In genomic region chr3:17964113-17964512, GRCh38 we compare ENCODE assay signal across 32 cellular contexts.
DNase-seq lines count a peak whose midpoint lies in the region; ATAC-seq, FAIRE-seq and TF ChIP-seq lines count a peak whose summit lies in the region.
"Had no signal": no experiment of that assay in that cellular context is flagged by ENCODE, and none has a peak within 500 bp of the region (broad histone marks: within the 10 kb centered on the region; RNA-seq: fewer than 3 reads in every experiment).

No MANE protein-coding gene starts in this region.

- H3K36me3 Mint-ChIP-seq in MCF 10A (ENCODE audit: insufficient read depth, unreplicated experiment), result no peaks in the 10 kb centered on the region
- H3K36me3 Mint-ChIP-seq: type B pancreatic cell had no signal

- intact Hi-C loops in GM12878 (cut with micrococcal nuclease; ENCODE audit: unreplicated experiment) (no loop called here), MCF 10A (cut with micrococcal nuclease) (no loop called here)

- H3K9ac ChIP-seq in DND-41 (ENCODE audit: low read depth, low read length), result peak overlapping the region; percentile 56
- H3K9ac ChIP-seq in Karpas-422 (ENCODE audit: low read length), result no peak overlapping the region
- no peak overlapping the region for H3K9ac ChIP-seq in GM12878 (ENCODE audit: control insufficient read depth, insufficient read depth, low read length)

- peak; percentile 52 for FAIRE-seq in GM12878 (lab: Jason Lieb, UNC)
- FAIRE-seq: endothelial cell of umbilical vein, GM19239 had no signal

- H3K27me3 ChIP-seq in DND-41 (ENCODE audit: insufficient read depth, low read length, poor library complexity), result no peaks in the 10 kb centered on the region
- no peaks in the 10 kb centered on the region for H3K27me3 ChIP-seq in Karpas-422 (ENCODE audit: low read length)
- H3K27me3 ChIP-seq in GM12878 (replicated peaks in 1 of 2; ENCODE audit: control insufficient read depth in 2 of 2, insufficient read depth in 2 of 2, low read length in 1 of 2), result no peaks in the 10 kb centered on the region; a peak in 1 of 4 replicates
- H3K27me3 ChIP-seq: MG63, SJSA1, stomach had no signal

- H3K27ac ChIP-seq in DND-41 (ENCODE audit: low read length) (peak overlapping the region; percentile 98), Karpas-422 (ENCODE audit: low read length) (no peak overlapping the region), GM12878 (ENCODE audit: control insufficient read depth, insufficient read depth) (no peak overlapping the region)
- H3K27ac ChIP-seq: PC-9, SJSA1, stomach, VCaP had no signal

- H3K9me3 Mint-ChIP-seq in MCF 10A (ENCODE audit: unreplicated experiment), result no peaks in the 10 kb centered on the region
- H3K9me3 Mint-ChIP-seq: GM23338, type B pancreatic cell had no signal

- H3K4me1 Mint-ChIP-seq in MCF 10A (ENCODE audit: insufficient read depth, unreplicated experiment), result no peaks in the 10 kb centered on the region
- H3K4me1 Mint-ChIP-seq: T-helper 17 cell had no signal

- H3K79me2 ChIP-seq in DND-41 (ENCODE audit: insufficient read depth, low read length) (no peaks in the 10 kb centered on the region), Karpas-422 (ENCODE audit: low read length) (no peaks in the 10 kb centered on the region), GM12878 (ENCODE audit: control insufficient read depth, insufficient read depth, low read length) (no peaks in the 10 kb centered on the region)

- ATAC-seq in DND-41 (ENCODE audit: insufficient read depth, low read depth), result peak; percentile 97
- no peak for ATAC-seq in GM12878
- ATAC-seq in GM21367 (IDR thresholded peaks at IDR 0.05; ENCODE audit: unreplicated experiment), result no peak
- ATAC-seq: GM23338, left cardiac atrium, T-helper 17 cell had no signal

- H3K4me3 ChIP-seq in DND-41 (ENCODE audit: low read depth in 1 of 2, low read length in 2 of 2) (no peak overlapping the region), Karpas-422 (ENCODE audit: low read length) (no peak overlapping the region), GM12878 (no peak overlapping the region)
- H3K4me3 ChIP-seq: GM23338, MG63, PC-9, SJSA1, smooth muscle cell, stomach had no signal

- BruUV-seq in GM12878 (replicated peaks; lab: Mats Ljungman, UMichigan) (no TSS peak), MCF 10A (replicated peaks; lab: Mats Ljungman, UMichigan) (no TSS peak)

- no peak for TF ChIP-seq POLR2A in GM12878 (IDR thresholded peaks at IDR 0.05; ENCODE audit: low read depth, low read length)

- TF ChIP-seq EP300 in GM12878 (IDR thresholded peaks at IDR 0.05; ENCODE audit: borderline replicate concordance in 1 of 2, control insufficient read depth in 1 of 2, low read depth in 2 of 2, low read length in 2 of 2), result no peak

- H3K4me2 ChIP-seq in DND-41 (ENCODE audit: insufficient read depth, low read length) (peak overlapping the region; percentile 8), Karpas-422 (ENCODE audit: low read depth, low read length, poor library complexity, severe bottlenecking) (no peak overlapping the region), GM12878 (ENCODE audit: control insufficient read depth, insufficient read depth) (no peak overlapping the region)
- H3K4me2 ChIP-seq: GM23338, PC-9, smooth muscle cell had no signal

- no peaks in the 10 kb centered on the region for H3K27me3 Mint-ChIP-seq in MCF 10A (ENCODE audit: insufficient read depth, unreplicated experiment)
- H3K27me3 Mint-ChIP-seq: type B pancreatic cell had no signal

- no peak for TF ChIP-seq RAD21 in GM12878 (IDR thresholded peaks at IDR 0.05; ENCODE audit: insufficient read depth, low read depth, low read length)

- in situ Hi-C loops in GM12878 (cut with MboI), result no loop called here

- SMC1A ChIA-PET in GM12878 (lab: Charles Lee; ENCODE audit: uncharacterized antibody, unreplicated experiment), result no interaction called here

- POLR2A ChIA-PET in GM12878 (lab: Charles Lee) (no interaction called here), MCF 10A (lab: Yijun Ruan, JAX) (no interaction called here)

- DNase-seq in DND-41, result peak; percentile 74
- peak; percentile 31 for DNase-seq in Karpas-422
- DNase-seq in OCI-M1 (lab: John Stamatoyannopoulos, UW), result peak; percentile 36
- DNase-seq in GM12878 (ENCODE audit: low read depth, low spot score), result no peak
- DNase-seq in glomerular visceral epithelial cell (ENCODE audit: extremely low spot score), result no peak
- DNase-seq in MCF 10A (ENCODE audit: unreplicated experiment), result no peak
- DNase-seq in iPS-NIHi7 (ENCODE audit: extremely low spot score), result no peak
- DNase-seq: activated CD4-positive, alpha-beta T cell treated with anti-CD3 and anti-CD28 coated beads, Interleukin-2, amount 50 U/mL, for 4 hours; activated naive CD4-positive, alpha-beta T cell; activated T-cell treated with anti-CD3 and anti-CD28 coated beads for 4 hours; aorta; COR-L47; dermis blood vessel endothelial cell; DMS79; head of caudate nucleus; left cardiac atrium; MG63; NCI-H1694; NCI-H2171 treated with DMSO at 0.1 percent for 48 hours; NCI-H69; PC-9; stimulated activated CD4-positive, alpha-beta T cell treated with anti-CD3 and anti-CD28 coated beads, Interleukin-4, amount 100 ng/mL, for 24 hours; stomach; T-helper 17 cell had no signal

- H3K4me3 Mint-ChIP-seq in MCF 10A (ENCODE audit: unreplicated experiment), result no peak overlapping the region
- H3K4me3 Mint-ChIP-seq: GM23338, T-helper 17 cell, type B pancreatic cell had no signal

- H3K4me1 ChIP-seq in DND-41 (ENCODE audit: insufficient read depth, low read length) (peaks cover 69% of the 10 kb centered on the region), Karpas-422 (ENCODE audit: low read length) (no peaks in the 10 kb centered on the region), GM12878 (ENCODE audit: control insufficient read depth, insufficient read depth, low read length) (no peaks in the 10 kb centered on the region)
- H3K4me1 ChIP-seq: SJSA1, stomach had no signal

- H4K20me1 ChIP-seq in DND-41 (ENCODE audit: insufficient read depth, low read length) (no peaks in the 10 kb centered on the region), Karpas-422 (ENCODE audit: insufficient read depth, low read depth, low read length) (no peaks in the 10 kb centered on the region), GM12878 (ENCODE audit: control insufficient read depth, insufficient read depth) (no peaks in the 10 kb centered on the region)

- no peak overlapping the region for H3K27ac Mint-ChIP-seq in MCF 10A (ENCODE audit: low read depth, unreplicated experiment)
- H3K27ac Mint-ChIP-seq: GM23338, T-helper 17 cell, type B pancreatic cell had no signal

- no peak for TF ChIP-seq CTCF in DND-41 (IDR thresholded peaks at IDR 0.05; ENCODE audit: borderline replicate concordance, extremely low read depth, low read length, poor library complexity, severe bottlenecking)
- TF ChIP-seq CTCF in GM12878 (IDR thresholded peaks at IDR 0.05 in 2 of 3, conservative IDR thresholded peaks at IDR 0.05 in 1 of 3; ENCODE audit: control insufficient read depth in 2 of 3, extremely low read depth in 1 of 3, insufficient read depth in 1 of 3, low read depth in 3 of 3, low read length in 3 of 3), result no peak
- no peak for TF ChIP-seq CTCF in MCF 10A (IDR thresholded peaks at IDR 0.05; ENCODE audit: unreplicated experiment)

- H3K36me3 ChIP-seq in DND-41 (ENCODE audit: insufficient read depth, low read length) (no peaks in the 10 kb centered on the region), Karpas-422 (ENCODE audit: insufficient read depth, low read length) (no peaks in the 10 kb centered on the region), GM12878 (ENCODE audit: control insufficient read depth in 2 of 2, insufficient read depth in 2 of 2, low read length in 1 of 2) (no peaks in the 10 kb centered on the region)
- H3K36me3 ChIP-seq: MG63, SJSA1, stomach had no signal

- H3K9me2 ChIP-seq in Karpas-422 (replicated peaks; ENCODE audit: insufficient read depth, low read length), result no peaks in the 10 kb centered on the region

- RAD21 ChIA-PET in GM12878 (lab: Charles Lee; ENCODE audit: unreplicated experiment), result no interaction called here

- peak overlapping the region; percentile 64 for H2AFZ ChIP-seq in DND-41 (ENCODE audit: low read depth, low read length)
- H2AFZ ChIP-seq in Karpas-422 (ENCODE audit: low read length), result no peak overlapping the region
- H2AFZ ChIP-seq in GM12878 (ENCODE audit: control insufficient read depth, low read depth, low read length), result no peak overlapping the region
- H2AFZ ChIP-seq: GM23338, PC-9 had no signal

- H3K9me3 ChIP-seq in DND-41 (ENCODE audit: insufficient read depth, low read length, severe bottlenecking), result no peaks in the 10 kb centered on the region
- H3K9me3 ChIP-seq in Karpas-422 (ENCODE audit: low read length), result no peaks in the 10 kb centered on the region
- no peaks in the 10 kb centered on the region for H3K9me3 ChIP-seq in GM12878 (replicated peaks; ENCODE audit: control insufficient read depth, insufficient read depth, low read length)
- H3K9me3 ChIP-seq: MG63, SJSA1, stomach had no signal

- CTCF ChIA-PET in GM12878 (lab: Yijun Ruan, JAX), result no interaction called here
- CTCF ChIA-PET in MCF 10A (lab: Yijun Ruan, JAX), result no interaction called here

- 96% methylated on average over 1 of the region's 1 CpG for WGBS in GM12878 (ENCODE audit: insufficient coverage, insufficient replicate concordance, low lambda C conversion rate, missing lambda C conversion rate)

TF ChIP-seq in GM12878, 131 proteins besides CTCF, POLR2A, EP300 and RAD21:
- TF ChIP-seq RUNX3 (IDR thresholded peaks at IDR 0.05; ENCODE audit: low read length), result peak; percentile 29; the same call in 1 of the 2 replicates
- no peak for TF ChIP-seq PAX5 (IDR thresholded peaks at IDR 0.05; ENCODE audit: borderline replicate concordance, low read depth, low read length)
- no peak for TF ChIP-seq MTA3 (IDR thresholded peaks at IDR 0.05; ENCODE audit: borderline replicate concordance, low read length)

Comparison
In these comparisons a context has a peak if more than half of its experiments do, and no peak if none do; other contexts are left out.
1. DNase-seq: peak in DND-41 (single experiment), Karpas-422 (single experiment) and OCI-M1 (single experiment); none in GM12878 (single experiment), glomerular visceral epithelial cell (single experiment), MCF 10A (single experiment) and iPS-NIHi7 (single experiment).